In genomic region chr6:130885392-130886192, GRCh38 we compare ENCODE assay signal across 8 cellular contexts. TPM values are rescaled to one million over a fixed set of nuclear protein-coding genes. Genes with fewer than 3 reads are reported as not detected.
DNase-seq lines count a peak whose midpoint lies in the region; ATAC-seq, FAIRE-seq and TF ChIP-seq lines count a peak whose summit lies in the region.

No MANE protein-coding gene starts in this region.

- ATAC-seq in GM18499 (IDR thresholded peaks at IDR 0.05; ENCODE audit: insufficient read depth, unreplicated experiment) (peak; percentile 61), HG02938 (IDR thresholded peaks at IDR 0.05; ENCODE audit: unreplicated experiment) (peak; percentile 96)

- FAIRE-seq in A204.1 (lab: Jason Lieb, UNC) (peak; percentile 97), TTC549 (lab: Jason Lieb, UNC) (peak; percentile 93)

- H3K27ac Mint-ChIP-seq in brain = no peak overlapping the region

- peak; percentile 98 for TF ChIP-seq CTCF in brain (conservative IDR thresholded peaks at IDR 0.05)

- H3K27me3 Mint-ChIP-seq in brain = no peaks in the 10 kb centered on the region

- no peak overlapping the region for H3K4me3 Mint-ChIP-seq in brain

- no peaks in the 10 kb centered on the region for H3K9me3 Mint-ChIP-seq in brain

- H3K4me1 Mint-ChIP-seq in brain = no peaks in the 10 kb centered on the region

- H3K36me3 Mint-ChIP-seq in brain = peaks cover 5% of the 10 kb centered on the region

- DNase-seq in NCI-H2081 (lab: John Stamatoyannopoulos, UW) (peak; percentile 59 to 61), iPS-NIHi7 (ENCODE audit: extremely low spot score) (peak; percentile 72)
- peak; percentile 46 to 57 (median 54) for DNase-seq in stimulated activated CD4-positive, alpha-beta T cell treated with anti-CD3 and anti-CD28 coated beads, Interleukin-1b, Interleukin-23, amount 100 ng/mL, for 24 hours (ENCODE audit: low read depth in 4 of 4, low spot score in 1 of 4)

RNA-seq across cellular contexts. Expression of gene SMLR1, which starts 58.4 kb away (rescaled TPM):
- polyA plus RNA-seq in brain (ENCODE audit: insufficient read depth, low read depth, low replicate concordance) = not detected

Comparison
In these comparisons a context has a peak if more than half of its experiments do, and no peak if none do; other contexts are left out.
1. Peak in every context shown above with its lines: DNase-seq and ATAC-seq.